In genomic region chr10:132457328-132458070, GRCh38 we compare ENCODE assay signal across 9 cellular contexts.
DNase-seq lines count a peak whose midpoint lies in the region; ATAC-seq and TF ChIP-seq lines count a peak whose summit lies in the region.
"Had no signal": no experiment of that assay in that cellular context is flagged by ENCODE, and none has a peak within 500 bp of the region (broad histone marks: within the 10 kb centered on the region; RNA-seq: fewer than 3 reads in every experiment).

No MANE protein-coding gene starts in this region.

- no peak overlapping the region for H3K4me2 ChIP-seq in neuronal stem cell (ENCODE audit: insufficient read depth, low read length, poor library complexity, severe bottlenecking)

- H3K4me1 Mint-ChIP-seq in activated CD8-positive, alpha-beta memory T cell treated with anti-CD3 and anti-CD28 coated beads, Interleukin-2, amount 10 ng/mL, durations not matched to agents 7 days and 5 days, result peaks cover 7% of the 10 kb centered on the region

- no peak overlapping the region for H3K4me3 Mint-ChIP-seq in activated CD8-positive, alpha-beta memory T cell treated with anti-CD3 and anti-CD28 coated beads, Interleukin-2, amount 10 ng/mL, durations not matched to agents 7 days and 5 days

- peak overlapping the region; percentile 60 for H3K9ac ChIP-seq in neuronal stem cell (ENCODE audit: low read depth, low read length, poor library complexity)

- H3K27ac ChIP-seq in neuronal stem cell (replicated peaks; ENCODE audit: low read length), result no peak overlapping the region
- H3K27ac ChIP-seq in tibial nerve, result no peak overlapping the region
- H3K27ac ChIP-seq: prostate gland had no signal

- H2AFZ ChIP-seq in neuronal stem cell (ENCODE audit: low read length), result no peak overlapping the region

- H2BK120ac ChIP-seq in neuronal stem cell (ENCODE audit: low read depth, low read length), result peak overlapping the region; percentile 72

- peak overlapping the region; percentile 53 for H2BK5ac ChIP-seq in neuronal stem cell (ENCODE audit: low read length)

- H3K36me3 Mint-ChIP-seq in activated CD8-positive, alpha-beta memory T cell treated with anti-CD3 and anti-CD28 coated beads, Interleukin-2, amount 10 ng/mL, durations not matched to agents 7 days and 5 days, result no peaks in the 10 kb centered on the region

- H3K79me1 ChIP-seq in neuronal stem cell (ENCODE audit: low read depth, low read length), result peaks cover 3% of the 10 kb centered on the region

- peaks cover 0 to 64% (median 6%) of the 10 kb centered on the region in 3 experiments for H3K27me3 ChIP-seq in neuronal stem cell (ENCODE audit: control insufficient read depth in 3 of 3, insufficient read depth in 3 of 3, low read depth in 1 of 3, low read length in 3 of 3)
- no peaks in the 10 kb centered on the region for H3K27me3 ChIP-seq in tibial nerve

- H3K23ac ChIP-seq in neuronal stem cell (ENCODE audit: low read depth, low read length, poor library complexity), result peak overlapping the region; percentile 44

- WGBS in neuronal stem cell (ENCODE audit: extremely low coverage in 2 of 2, insufficient read length in 2 of 2, insufficient replicate concordance in 1 of 2), 2 donors, result no CpG with 5 or more reads among the region's 24 CpGs
- WGBS in tibial nerve, 2 donors, result 80 to 81% methylated on average over 14 to 23 of the region's 24 CpGs

- H3K4me3 ChIP-seq in neuronal stem cell (ENCODE audit: low read length in 2 of 2), result no peak overlapping the region
- H3K4me3 ChIP-seq in tibial nerve, result no peak overlapping the region
- H3K4me3 ChIP-seq: prostate gland had no signal

- no peak overlapping the region for H3K27ac Mint-ChIP-seq in activated CD8-positive, alpha-beta memory T cell treated with anti-CD3 and anti-CD28 coated beads, Interleukin-2, amount 10 ng/mL, durations not matched to agents 7 days and 5 days

- peak overlapping the region; percentile 57 for H3K18ac ChIP-seq in neuronal stem cell (ENCODE audit: low read length)

- DNase-seq in NCI-H1417 (lab: John Stamatoyannopoulos, UW) (peak in 2 of 3 experiments; percentile 26 to 56), NCI-H1417 treated with DMSO at 0.1 percent for 48 hours (lab: John Stamatoyannopoulos, UW) (no peak), M059J (ENCODE audit: low read depth) (peak; percentile 25), SHP77 treated with DMSO at 0.1 percent for 48 hours (lab: John Stamatoyannopoulos, UW) (peak; percentile 12), neuronal stem cell (ENCODE audit: low spot score) (no peak), tibial nerve (ENCODE audit: low spot score in 2 of 2) (no peak), KG1 (lab: John Stamatoyannopoulos, UW) (no peak)
- DNase-seq in activated CD8-positive, alpha-beta memory T cell treated with anti-CD3 and anti-CD28 coated beads, Interleukin-2, amount 10 ng/mL, durations not matched to agents 7 days and 5 days, result no peak

- H3K9me3 ChIP-seq in neuronal stem cell (replicated peaks in 1 of 2; ENCODE audit: control insufficient read depth in 2 of 2, insufficient read depth in 1 of 2, low read depth in 1 of 2, low read length in 2 of 2) (no peaks in the 10 kb centered on the region), tibial nerve (no peaks in the 10 kb centered on the region)
- H3K9me3 ChIP-seq: prostate gland had no signal

- peak overlapping the region; percentile 84 for H3K4ac ChIP-seq in neuronal stem cell (ENCODE audit: low read length)

- H3K4me1 ChIP-seq in neuronal stem cell (ENCODE audit: control insufficient read depth in 2 of 2, insufficient read depth in 1 of 2, low read depth in 1 of 2, low read length in 2 of 2) (peaks cover 4% of the 10 kb centered on the region in 2 donors), tibial nerve (peaks cover 0 to 56% (median 17%) of the 10 kb centered on the region in 4 donors)

- CTCF ChIA-PET in activated CD8-positive, alpha-beta memory T cell treated with anti-CD3 and anti-CD28 coated beads, Interleukin-2, amount 10 ng/mL, durations not matched to agents 7 days and 5 days (lab: Charles Lee), result interaction anchor here (2.4 kb wide), 1 partner anchor 13 kb away, joined by 5 read pairs; no protein-coding TSS in a partner anchor

- no peaks in the 10 kb centered on the region for H3K9me3 Mint-ChIP-seq in activated CD8-positive, alpha-beta memory T cell treated with anti-CD3 and anti-CD28 coated beads, Interleukin-2, amount 10 ng/mL, durations not matched to agents 7 days and 5 days (ENCODE audit: low read depth)

- TF ChIP-seq CTCF in tibial nerve (IDR thresholded peaks at IDR 0.05), result no peak

- H4K91ac ChIP-seq in neuronal stem cell (ENCODE audit: low read depth, low read length, poor library complexity), result no peak overlapping the region

- peak overlapping the region; percentile 21 for H3K14ac ChIP-seq in neuronal stem cell (ENCODE audit: low read length)

- no peak for ATAC-seq in activated CD8-positive, alpha-beta memory T cell treated with anti-CD3 and anti-CD28 coated beads, Interleukin-2, amount 10 ng/mL, durations not matched to agents 7 days and 5 days

- H4K8ac ChIP-seq in neuronal stem cell (ENCODE audit: low read depth, low read length), result no peak overlapping the region

- TF ChIP-seq EP300 in tibial nerve (IDR thresholded peaks at IDR 0.05), result no peak

- H2BK15ac ChIP-seq in neuronal stem cell (ENCODE audit: low read length), result peak overlapping the region; percentile 85

- peak overlapping the region; percentile 99 for H2AK5ac ChIP-seq in neuronal stem cell (ENCODE audit: low read depth, low read length)

- peak overlapping the region; percentile 41 for H2BK12ac ChIP-seq in neuronal stem cell (ENCODE audit: low read length)

- no peak for TF ChIP-seq POLR2A in tibial nerve (IDR thresholded peaks at IDR 0.05)

- H3K27me3 Mint-ChIP-seq in activated CD8-positive, alpha-beta memory T cell treated with anti-CD3 and anti-CD28 coated beads, Interleukin-2, amount 10 ng/mL, durations not matched to agents 7 days and 5 days, result no peaks in the 10 kb centered on the region

- H3K36me3 ChIP-seq in neuronal stem cell (replicated peaks in 1 of 2; ENCODE audit: control insufficient read depth in 2 of 2, insufficient read depth in 2 of 2, low read length in 2 of 2) (no peaks in the 10 kb centered on the region), tibial nerve (no peaks in the 10 kb centered on the region)
- H3K36me3 ChIP-seq: prostate gland had no signal

Comparison
In these comparisons a context has a peak if more than half of its experiments do, and no peak if none do; other contexts are left out.
1. DNase-seq: peak in NCI-H1417 (2 of 3), M059J (single experiment) and SHP77 treated with DMSO at 0.1 percent for 48 hours (single experiment); none in NCI-H1417 treated with DMSO at 0.1 percent for 48 hours (single experiment), neuronal stem cell (single experiment), activated CD8-positive, alpha-beta memory T cell treated with anti-CD3 and anti-CD28 coated beads, Interleukin-2, amount 10 ng/mL, durations not matched to agents 7 days and 5 days (single experiment), tibial nerve (0 of 2) and KG1 (single experiment).